ENCODE assay signal across 11 cellular contexts in genomic region chr13:37868691-37869505, GRCh38. TPM values are rescaled to one million over a fixed set of nuclear protein-coding genes. Genes with fewer than 3 reads are reported as not detected.
DNase-seq lines count a peak whose midpoint lies in the region; ATAC-seq and TF ChIP-seq lines count a peak whose summit lies in the region.
"Had no signal": no experiment of that assay in that cellular context is flagged by ENCODE, and none has a peak within 500 bp of the region (broad histone marks: within the 10 kb centered on the region; RNA-seq: fewer than 3 reads in every experiment).

No MANE protein-coding gene starts in this region.

- H3K4me1 ChIP-seq in ES-I3 (ENCODE audit: insufficient read depth, low read length), result no peaks in the 10 kb centered on the region
- peaks cover 0 to 19% of the 10 kb centered on the region in 2 donors for H3K4me1 ChIP-seq in right atrium auricular region
- peaks cover 4% of the 10 kb centered on the region for H3K4me1 ChIP-seq in psoas muscle

- TF ChIP-seq CTCF in WERI-Rb-1 (IDR thresholded peaks at IDR 0.05; ENCODE audit: low read depth, low read length), result no peak
- no peak for TF ChIP-seq CTCF in right atrium auricular region (IDR thresholded peaks at IDR 0.05)
- no peak for TF ChIP-seq CTCF in psoas muscle (IDR thresholded peaks at IDR 0.05)
- no peak for TF ChIP-seq CTCF in GM20000 (IDR thresholded peaks at IDR 0.05; ENCODE audit: extremely low read depth, missing control alignments)

- DNase-seq in WERI-Rb-1 (peak; percentile 3), right atrium auricular region (ENCODE audit: low spot score) (no peak), psoas muscle (no peak), midbrain (lab: John Stamatoyannopoulos, UW) (no peak), GM20000 (ENCODE audit: low spot score) (no peak), NCI-H510A treated with DMSO at 0.1 percent for 48 hours (lab: John Stamatoyannopoulos, UW) (no peak)
- DNase-seq: naive B cell had no signal

- WGBS in psoas muscle, 3 donors, result 3 to 8% (median 8%) methylated on average over 27 of the region's 27 CpGs

- H3K4me3 ChIP-seq in WERI-Rb-1 (ENCODE audit: low read depth, low read length) (peak overlapping the region; percentile 53), right atrium auricular region (peak overlapping the region; percentile 41 to 49), psoas muscle (peak overlapping the region; percentile 58)
- H3K4me3 ChIP-seq: GM12878 had no signal

- H3K36me3 ChIP-seq in ES-I3 (ENCODE audit: insufficient read depth, low read length) (no peaks in the 10 kb centered on the region), WERI-Rb-1 (no peaks in the 10 kb centered on the region), right atrium auricular region (no peaks in the 10 kb centered on the region), psoas muscle (ENCODE audit: insufficient read depth in 1 of 2, low read depth in 1 of 2) (no peaks in the 10 kb centered on the region)

- H3K27me3 ChIP-seq in WERI-Rb-1 (ENCODE audit: insufficient read depth, low read depth, severe bottlenecking) (no peaks in the 10 kb centered on the region), right atrium auricular region (no peaks in the 10 kb centered on the region), psoas muscle (ENCODE audit: insufficient read depth in 3 of 3, low read length in 2 of 3) (peaks cover 0 to 34% (median 13%) of the 10 kb centered on the region in 3 donors)

- H3K27ac ChIP-seq in WERI-Rb-1 (no peak overlapping the region), right atrium auricular region (peak overlapping the region in 1 of 2 donors; percentile 39), psoas muscle (no peak overlapping the region)

- intact Hi-C loops in psoas muscle (cut with DNase I), result no loop called here

- no peak for ATAC-seq in psoas muscle
- no peak for ATAC-seq in GM18909 (IDR thresholded peaks at IDR 0.05; ENCODE audit: poor library complexity, unreplicated experiment)
- ATAC-seq: GM12878 had no signal

- no peaks in the 10 kb centered on the region for H3K9me3 ChIP-seq in ES-I3 (ENCODE audit: control insufficient read depth, insufficient read depth, low read length)
- no peaks in the 10 kb centered on the region for H3K9me3 ChIP-seq in WERI-Rb-1 (ENCODE audit: severe bottlenecking)
- H3K9me3 ChIP-seq in right atrium auricular region, result no peaks in the 10 kb centered on the region
- no peaks in the 10 kb centered on the region for H3K9me3 ChIP-seq in psoas muscle

- peak overlapping the region; percentile 54 for H3K9ac ChIP-seq in ES-I3 (ENCODE audit: low read depth, low read length)

RNA-seq across cellular contexts. Expression of gene TRPC4, which starts 0.7 kb away (rescaled TPM):
- total RNA-seq in right atrium auricular region, result 1 to 10 TPM in 1 of 2 donors, under 1 TPM in 1; 0.48 to 1.7 TPM
- total RNA-seq in psoas muscle, result under 1 TPM; 0.06 to 0.59 (median 0.18) TPM
- under 1 TPM; 0.03 to 0.08 (median 0.08) TPM for polyA plus RNA-seq in psoas muscle
- total RNA-seq: activated CD8-positive, alpha-beta memory T cell treated with anti-CD3 and anti-CD28 coated beads for 36 hours; GM12878 had no signal
- polyA plus RNA-seq: GM12878 had no signal
